In genomic region chr15:70274255-70274654, GRCh38 we compare ENCODE assay signal across 20 cellular contexts.
"Had no signal": no experiment of that assay in that cellular context is flagged by ENCODE, and none has a peak within 500 bp of the region (broad histone marks: within the 10 kb centered on the region; RNA-seq: fewer than 3 reads in every experiment).

No MANE protein-coding gene starts in this region.

- H3K4me1 ChIP-seq: parathyroid adenoma had no signal

- H3K27ac ChIP-seq: esophagus squamous epithelium, gastroesophageal sphincter, parathyroid adenoma, psoas muscle, right lobe of liver, suprapubic skin, thyroid gland, uterus had no signal

- DNase-seq: effector memory CD8-positive, alpha-beta T cell; esophagus squamous epithelium; glutamatergic neuron; islet precursor cell; midbrain; nephron progenitor cell; psoas muscle; retina; stimulated activated CD4-positive, alpha-beta T cell treated with anti-CD3 and anti-CD28 coated beads, Interleukin-4, amount 100 ng/mL, for 24 hours; thyroid gland; uterus had no signal

- H3K9me3 Mint-ChIP-seq: dendritic cell treated with granulocyte-macrophage colony-stimulating factor and Interleukin-4, amounts not matched to agents 40 ng/mL and 50 ng/mL, for 4 days; effector memory CD8-positive, alpha-beta T cell; memory B cell; nephron progenitor cell; stimulated activated memory B cell treated with anti-CD40 and anti-IgM and Interleukin-4, amounts not matched to agents 10 μg/mL and 1 μg/mL and 100 μg/mL, for 72 hours; type B pancreatic cell had no signal

- H3K4me3 ChIP-seq: esophagus squamous epithelium, gastroesophageal sphincter, psoas muscle, right lobe of liver, suprapubic skin, thyroid gland, uterus had no signal

- H3K36me3 Mint-ChIP-seq: memory B cell; stimulated activated memory B cell treated with anti-CD40 and anti-IgM and Interleukin-4, amounts not matched to agents 10 μg/mL and 1 μg/mL and 100 μg/mL, for 72 hours; type B pancreatic cell had no signal

- H3K4me3 Mint-ChIP-seq: dendritic cell treated with granulocyte-macrophage colony-stimulating factor and Interleukin-4, amounts not matched to agents 40 ng/mL and 50 ng/mL, for 4 days; effector memory CD8-positive, alpha-beta T cell; memory B cell; nephron progenitor cell; stimulated activated memory B cell treated with anti-CD40 and anti-IgM and Interleukin-4, amounts not matched to agents 10 μg/mL and 1 μg/mL and 100 μg/mL, for 72 hours; type B pancreatic cell had no signal

- ATAC-seq: effector memory CD8-positive, alpha-beta T cell; gastroesophageal sphincter; left lobe of liver; psoas muscle; right lobe of liver; stimulated activated memory B cell treated with anti-CD40 and anti-IgM and Interleukin-4, amounts not matched to agents 10 μg/mL and 1 μg/mL and 100 μg/mL, for 72 hours had no signal

- H3K27me3 Mint-ChIP-seq: memory B cell had no signal

- H3K27me3 ChIP-seq: gastroesophageal sphincter, right lobe of liver, suprapubic skin, thyroid gland, uterus had no signal

- H3K36me3 ChIP-seq: esophagus squamous epithelium, gastroesophageal sphincter, right lobe of liver, suprapubic skin, thyroid gland, uterus had no signal

- H3K27ac Mint-ChIP-seq: dendritic cell treated with granulocyte-macrophage colony-stimulating factor and Interleukin-4, amounts not matched to agents 40 ng/mL and 50 ng/mL, for 4 days; effector memory CD8-positive, alpha-beta T cell; memory B cell; nephron progenitor cell; type B pancreatic cell had no signal

- H3K9me3 ChIP-seq: esophagus squamous epithelium, gastroesophageal sphincter, psoas muscle, right lobe of liver, suprapubic skin, thyroid gland, uterus had no signal
